Comparison of ENCODE assay signal across 25 cellular contexts in the genomic region with DNA sequence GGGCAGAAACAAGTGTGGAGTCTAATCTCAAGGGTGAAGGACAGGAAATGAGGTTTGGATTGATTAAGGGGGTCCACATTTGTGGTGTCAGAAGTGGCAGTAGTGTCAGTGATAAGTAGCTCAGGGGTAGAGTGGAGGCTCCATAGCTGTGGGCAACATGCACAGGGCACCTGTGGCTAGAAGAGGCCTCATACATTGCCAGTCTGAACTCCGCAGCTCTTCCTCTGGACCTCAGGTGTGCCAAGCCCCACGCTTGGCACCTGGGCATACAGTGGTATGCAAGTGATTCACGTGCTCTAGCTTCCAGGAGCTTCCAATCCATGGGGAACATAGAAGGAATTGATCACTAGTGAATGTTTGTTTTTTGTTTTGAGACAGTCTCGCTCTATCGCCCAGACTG. TPM values are rescaled to one million over a fixed set of nuclear protein-coding genes. Genes with fewer than 3 reads are reported as not detected.
DNase-seq lines count a peak whose midpoint lies in the region; ATAC-seq, FAIRE-seq and TF ChIP-seq lines count a peak whose summit lies in the region.
"Had no signal": no experiment of that assay in that cellular context is flagged by ENCODE, and none has a peak within 500 bp of the region (broad histone marks: within the 10 kb centered on the region; RNA-seq: fewer than 3 reads in every experiment).

No MANE protein-coding gene starts in this region.

- H3K4ac ChIP-seq in H1 (replicated peaks; ENCODE audit: insufficient read length, low read depth, low read length), result no peak overlapping the region

- no peak overlapping the region for H3K9ac ChIP-seq in H1 (replicated peaks in 1 of 4; ENCODE audit: extremely low read depth in 1 of 4, low read depth in 3 of 4, low read length in 3 of 4)

- ATAC-seq in Right ventricle myocardium superior (ENCODE audit: poor library complexity), result no peak
- ATAC-seq: activated CD8-positive, alpha-beta memory T cell treated with anti-CD3 and anti-CD28 coated beads, Interleukin-2, amount 10 ng/mL, durations not matched to agents 7 days and 5 days; body of pancreas; GM12878; naive thymus-derived CD8-positive, alpha-beta T cell; pancreas had no signal

- peaks cover 16% of the 10 kb centered on the region for H3K4me1 Mint-ChIP-seq in mesothelial cell of epicardium

- no peak for TF ChIP-seq POLR2A in H1 (IDR thresholded peaks at IDR 0.05; ENCODE audit: control extremely low read depth in 1 of 2, low read depth in 2 of 2, low read length in 2 of 2)

- H2AK5ac ChIP-seq in H1 (ENCODE audit: low read depth, low read length), result no peak overlapping the region

- no peak overlapping the region for H4K8ac ChIP-seq in H1 (ENCODE audit: extremely low read depth, insufficient read depth, low read length)

- no peak overlapping the region for H2BK5ac ChIP-seq in H1 (ENCODE audit: low read depth, low read length)

- H2BK12ac ChIP-seq in H1 (ENCODE audit: low read depth, low read length), result no peak overlapping the region

- no peaks in the 10 kb centered on the region for H3K9me3 Mint-ChIP-seq in mesothelial cell of epicardium
- H3K9me3 Mint-ChIP-seq: naive thymus-derived CD8-positive, alpha-beta T cell had no signal

- no peak overlapping the region for H3K4me2 ChIP-seq in H1 (ENCODE audit: insufficient read depth in 1 of 2, low read depth in 2 of 2, low read length in 2 of 2)
- H3K4me2 ChIP-seq: smooth muscle cell had no signal

- no peak overlapping the region for H4K5ac ChIP-seq in H1 (ENCODE audit: insufficient read length, low read depth, low read length)

- peaks cover 3 to 11% of the 10 kb centered on the region in 2 experiments for H4K20me1 ChIP-seq in H1 (replicated peaks in 1 of 2; ENCODE audit: control insufficient read depth in 1 of 2, insufficient read depth in 2 of 2, low read length in 2 of 2)

- peaks cover 7% of the 10 kb centered on the region for H3K4me1 ChIP-seq in cardiac muscle cell (ENCODE audit: low read depth)
- peaks cover 0 to 8% (median 6%) of the 10 kb centered on the region in 4 experiments; a peak in 3 of 7 replicates for H3K4me1 ChIP-seq in H1 (replicated peaks in 1 of 4; ENCODE audit: control insufficient read depth in 3 of 4, insufficient read depth in 4 of 4, low read length in 3 of 4)

- no peak overlapping the region for H4K91ac ChIP-seq in H1 (replicated peaks; ENCODE audit: insufficient read length, low read length)

- H3K36me3 ChIP-seq in cardiac muscle cell (peaks cover 19% of the 10 kb centered on the region), H1 (ENCODE audit: control insufficient read depth in 2 of 4, insufficient read depth in 4 of 4, low read length in 3 of 4) (peaks cover 5 to 40% (median 26%) of the 10 kb centered on the region in 4 experiments)

- H3K27me3 ChIP-seq in cardiac muscle cell (no peaks in the 10 kb centered on the region), H1 (replicated peaks in 1 of 4; ENCODE audit: control insufficient read depth in 3 of 4, extremely low read depth in 1 of 4, insufficient read depth in 3 of 4, low read length in 3 of 4) (no peaks in the 10 kb centered on the region)
- H3K27me3 ChIP-seq: body of pancreas, pancreas, tibial artery had no signal

- H3K18ac ChIP-seq in H1 (ENCODE audit: extremely low read depth, low read length), result no peak overlapping the region

- WGBS in H1 (ENCODE audit: extremely low coverage in 1 of 2, insufficient coverage in 1 of 2, insufficient read length in 1 of 2, insufficient replicate concordance in 2 of 2, low coverage in 1 of 2, low lambda C conversion rate in 2 of 2, missing lambda C conversion rate in 1 of 2), 2 experiments, result 93% methylated on average over 5 of the region's 5 CpGs; no CpG with 5 or more reads in 1 of the 2 experiments

- no peak overlapping the region for H2AFZ ChIP-seq in H1 (ENCODE audit: low read length)

- TF ChIP-seq CTCF in cardiac muscle cell (IDR thresholded peaks at IDR 0.05; ENCODE audit: low read depth, low read length), result no peak
- TF ChIP-seq CTCF in RWPE1 (conservative IDR thresholded peaks at IDR 0.05; ENCODE audit: low read depth), result no peak
- no peak for TF ChIP-seq CTCF in H1 (IDR thresholded peaks at IDR 0.05; ENCODE audit: control extremely low read depth in 1 of 3, insufficient read depth in 1 of 3, low read depth in 1 of 3, low read length in 3 of 3)
- TF ChIP-seq CTCF in mesothelial cell of epicardium (IDR thresholded peaks at IDR 0.05; ENCODE audit: unreplicated experiment), result no peak

- H3K27ac Mint-ChIP-seq in mesothelial cell of epicardium, result no peak overlapping the region

- H2BK20ac ChIP-seq in H1 (ENCODE audit: low read length), result no peak overlapping the region

- no peak overlapping the region for H2BK120ac ChIP-seq in H1 (replicated peaks; ENCODE audit: low read depth, low read length)

- H3K23ac ChIP-seq in H1 (ENCODE audit: insufficient read length), result no peak overlapping the region

- intact Hi-C loops in Right ventricle myocardium superior (cut with DNase I), result no loop called here

- no peak for TF ChIP-seq EP300 in H1 (IDR thresholded peaks at IDR 0.05; ENCODE audit: borderline replicate concordance in 1 of 2, low read depth in 2 of 2, low read length in 2 of 2)

- peaks cover 0 to 9% of the 10 kb centered on the region in 2 experiments; a peak in 1 of 4 replicates for H3K79me2 ChIP-seq in H1 (ENCODE audit: control insufficient read depth in 1 of 2, insufficient read depth in 2 of 2, low read length in 2 of 2)

- no peak overlapping the region for H3K14ac ChIP-seq in H1 (ENCODE audit: insufficient read length)

- CTCF ChIA-PET in RWPE1 (lab: Yijun Ruan, JAX) (interaction anchor here (0.7 kb wide), 1 partner anchor 82 kb away, joined by 5 read pairs; no protein-coding TSS in a partner anchor), H1 (lab: Charles Lee; ENCODE audit: partially characterized antibody) (interaction anchor here (0.6 to 19.9 kb wide), 9 partner anchors 9 to 299 kb away, joined by 3 to 467 read pairs (median 3); partner anchors contain the start of genes DALRD3, NDUFAF3 and WDR6)

- H3K23me2 ChIP-seq in H1 (ENCODE audit: low read depth, low read length), result peaks cover 17% of the 10 kb centered on the region

- H3K4me3 ChIP-seq in cardiac muscle cell (no peak overlapping the region), H1 (ENCODE audit: extremely low read depth in 1 of 4, insufficient read depth in 2 of 4, low read depth in 3 of 4, low read length in 4 of 4) (no peak overlapping the region)
- H3K4me3 ChIP-seq: body of pancreas, GM12878, left ventricle myocardium inferior, pancreas, smooth muscle cell, tibial artery had no signal

- no peak overlapping the region for H3K56ac ChIP-seq in H1 (replicated peaks; ENCODE audit: insufficient read length, low read depth, low read length)

- peaks cover 2% of the 10 kb centered on the region; the same call in 1 of the 2 replicates for H3K79me1 ChIP-seq in H1 (ENCODE audit: low read depth, low read length)

- POLR2A ChIA-PET in RWPE1 (lab: Yijun Ruan, JAX; ENCODE audit: low non-redundant PET), result no interaction called here
- POLR2A ChIA-PET in H1 (lab: Charles Lee; ENCODE audit: partially characterized antibody), result interaction anchor here (0.9 to 38.8 kb wide), 6 partner anchors 11 to 108 kb away, joined by 3 to 1518 read pairs (median 7); partner anchors contain the start of genes DALRD3, IMPDH2, NDUFAF3 and QRICH1

- H3K4me3 Mint-ChIP-seq in mesothelial cell of epicardium, result no peak overlapping the region
- H3K4me3 Mint-ChIP-seq: activated CD8-positive, alpha-beta memory T cell treated with anti-CD3 and anti-CD28 coated beads, Interleukin-2, amount 10 ng/mL, durations not matched to agents 7 days and 5 days; naive thymus-derived CD8-positive, alpha-beta T cell had no signal

- H3K36me3 Mint-ChIP-seq in mesothelial cell of epicardium, result peaks cover 10% of the 10 kb centered on the region

- no peak overlapping the region for H2BK15ac ChIP-seq in H1 (ENCODE audit: low read length)

- FAIRE-seq in H1 (lab: Jason Lieb, UNC), result no peak
- FAIRE-seq: GM12878, pancreas had no signal

- DNase-seq in cardiac muscle cell (ENCODE audit: low read depth in 1 of 2, low spot score in 1 of 2) (no peak), Right ventricle myocardium superior (no peak), RWPE1 (ENCODE audit: low spot score) (no peak), H1 (ENCODE audit: low read depth in 1 of 2, low spot score in 2 of 2) (no peak), amniotic stem cell (lab: John Stamatoyannopoulos, UW) (no peak), NOMO-1 (lab: John Stamatoyannopoulos, UW; ENCODE audit: unreplicated experiment in 2 of 2) (no peak), mesothelial cell of epicardium (ENCODE audit: low spot score in 2 of 2, unreplicated experiment in 2 of 2) (no peak)
- DNase-seq: activated CD4-positive, alpha-beta T cell treated with anti-CD3 and anti-CD28 coated beads for 48 hours; activated CD8-positive, alpha-beta memory T cell treated with anti-CD3 and anti-CD28 coated beads, Interleukin-2, amount 10 ng/mL, durations not matched to agents 7 days and 5 days; body of pancreas; islet precursor cell; left ventricle myocardium inferior; midbrain; naive thymus-derived CD8-positive, alpha-beta T cell; NCI-H446 treated with DMSO at 0.1 percent for 48 hours; NCI-H82; RPMI8226; stimulated activated CD4-positive, alpha-beta T cell treated with anti-CD3 and anti-CD28 coated beads, Interleukin-1b, Interleukin-23, amount 100 ng/mL, for 48 hours; stimulated activated CD8-positive, alpha-beta memory T cell treated with anti-CD3 and anti-CD28 coated beads, Interleukin-4, amount 100 ng/mL, for 48 hours; T-helper 2 cell; tibial artery had no signal

- no peak for TF ChIP-seq RAD21 in H1 (IDR thresholded peaks at IDR 0.05 in 1 of 2, conservative IDR thresholded peaks at IDR 0.05 in 1 of 2; ENCODE audit: low read depth in 2 of 2, low read length in 2 of 2)

- H3K27ac ChIP-seq in cardiac muscle cell (peak overlapping the region; percentile 39), RWPE1 (peak overlapping the region; percentile 94), H1 (ENCODE audit: low read depth, low read length) (no peak overlapping the region)
- H3K27ac ChIP-seq: body of pancreas, C4-2B, left ventricle myocardium inferior, pancreas, tibial artery had no signal

- H3K9me3 ChIP-seq in cardiac muscle cell (ENCODE audit: low read depth) (no peaks in the 10 kb centered on the region), H1 (ENCODE audit: insufficient read depth in 2 of 2, low read depth in 1 of 2, low read length in 1 of 2) (no peaks in the 10 kb centered on the region)
- H3K9me3 ChIP-seq: body of pancreas, left ventricle myocardium inferior, pancreas, tibial artery had no signal

- no peaks in the 10 kb centered on the region for H3K27me3 Mint-ChIP-seq in mesothelial cell of epicardium (ENCODE audit: low read depth)
- H3K27me3 Mint-ChIP-seq: activated CD8-positive, alpha-beta memory T cell treated with anti-CD3 and anti-CD28 coated beads, Interleukin-2, amount 10 ng/mL, durations not matched to agents 7 days and 5 days; naive thymus-derived CD8-positive, alpha-beta T cell had no signal

RNA-seq across cellular contexts. Expression of gene P4HTM, which starts 4.1 kb away (rescaled TPM):
- total RNA-seq in cardiac muscle cell (63.3 and 76.5 TPM in 2 replicates), Right ventricle myocardium superior (25.1 TPM), mesothelial cell of epicardium (57.9 to 59.9 TPM (median 58.4 TPM) in 3 replicates)
- polyA plus RNA-seq in cardiac muscle cell (60.4 and 84.7 TPM in 2 replicates), H1 (2011; rRNA removed) (25.4 and 31.1 TPM in 2 replicates)
- total RNA-seq in H1 (2021; fragmentation: NEBNext Ultra II Directional; extraction: Animal tissue kit (Norgen Biotek cat#: 25700)), result 18.6 and 19.1 TPM in 2 replicates
- 29.9 TPM for polyA plus RNA-seq in H1 (2011; cell fraction: cytosol; rRNA removed)
- polyA plus RNA-seq in H1 (2011; cell fraction: nucleus; rRNA removed), result 89.3 TPM
- polyA plus RNA-seq in H1 (2012, experiment 1 of 2), result 12.6 to 22.7 TPM (median 21.6 TPM) in 4 replicates
- 14.0 TPM for polyA plus RNA-seq in H1 (2012, experiment 2 of 2)
- 18.0 TPM for polyA plus RNA-seq in H1 (2013, experiment 1 of 2)
- polyA plus RNA-seq in H1 (2013, experiment 2 of 2), result 14.1 TPM
- 34.6 and 38.0 TPM in 2 replicates for polyA minus RNA-seq in H1 (2011; rRNA and poly(A)+ RNA removed)
- polyA minus RNA-seq in H1 (2011; cell fraction: cytosol; rRNA and poly(A)+ RNA removed), result 24.7 TPM
- 72.0 TPM for polyA minus RNA-seq in H1 (2011; cell fraction: nucleus; rRNA and poly(A)+ RNA removed)

RNA-seq across cellular contexts. Expression of gene WDR6, which starts 21.2 kb away (rescaled TPM):
- total RNA-seq in cardiac muscle cell (176 and 223 TPM in 2 replicates), Right ventricle myocardium superior (71.6 TPM), mesothelial cell of epicardium (384 to 409 TPM (median 396 TPM) in 3 replicates)
- polyA plus RNA-seq in cardiac muscle cell (276 and 277 TPM in 2 replicates), H1 (2011; rRNA removed) (257 and 340 TPM in 2 replicates)
- 180 and 187 TPM in 2 replicates for total RNA-seq in H1 (2021; fragmentation: NEBNext Ultra II Directional; extraction: Animal tissue kit (Norgen Biotek cat#: 25700))
- 262 TPM for polyA plus RNA-seq in H1 (2011; cell fraction: cytosol; rRNA removed)
- 878 TPM for polyA plus RNA-seq in H1 (2011; cell fraction: nucleus; rRNA removed)
- 176 to 244 TPM (median 215 TPM) in 4 replicates for polyA plus RNA-seq in H1 (2012, experiment 1 of 2)
- polyA plus RNA-seq in H1 (2012, experiment 2 of 2), result 172 TPM
- 84.5 TPM for polyA plus RNA-seq in H1 (2013, experiment 1 of 2)
- polyA plus RNA-seq in H1 (2013, experiment 2 of 2), result 77.8 TPM
- 252 and 296 TPM in 2 replicates for polyA minus RNA-seq in H1 (2011; rRNA and poly(A)+ RNA removed)
- polyA minus RNA-seq in H1 (2011; cell fraction: cytosol; rRNA and poly(A)+ RNA removed), result 109 TPM
- polyA minus RNA-seq in H1 (2011; cell fraction: nucleus; rRNA and poly(A)+ RNA removed), result 118 TPM

RNA-seq across cellular contexts. Expression of gene DALRD3, which starts 32.4 kb away (rescaled TPM):
- 78.0 and 81.0 TPM in 2 replicates for total RNA-seq in cardiac muscle cell
- polyA plus RNA-seq in cardiac muscle cell, result 54.6 and 96.2 TPM in 2 replicates
- total RNA-seq in Right ventricle myocardium superior, result 7.9 TPM
- 30.4 and 31.6 TPM in 2 replicates for total RNA-seq in H1 (2021; fragmentation: NEBNext Ultra II Directional; extraction: Animal tissue kit (Norgen Biotek cat#: 25700))
- 86.5 and 95.3 TPM in 2 replicates for polyA plus RNA-seq in H1 (2011; rRNA removed)
- 73.1 TPM for polyA plus RNA-seq in H1 (2011; cell fraction: cytosol; rRNA removed)
- polyA plus RNA-seq in H1 (2011; cell fraction: nucleus; rRNA removed), result 140 TPM
- 34.7 to 40.6 TPM (median 39.8 TPM) in 4 replicates for polyA plus RNA-seq in H1 (2012, experiment 1 of 2)
- 74.3 TPM for polyA plus RNA-seq in H1 (2012, experiment 2 of 2)
- 33.5 TPM for polyA plus RNA-seq in H1 (2013, experiment 1 of 2)
- polyA plus RNA-seq in H1 (2013, experiment 2 of 2), result 33.7 TPM
- 87.2 and 103 TPM in 2 replicates for polyA minus RNA-seq in H1 (2011; rRNA and poly(A)+ RNA removed)
- polyA minus RNA-seq in H1 (2011; cell fraction: cytosol; rRNA and poly(A)+ RNA removed), result 32.7 TPM
- polyA minus RNA-seq in H1 (2011; cell fraction: nucleus; rRNA and poly(A)+ RNA removed), result 48.1 TPM
- total RNA-seq in mesothelial cell of epicardium, result 22.1 to 24.2 TPM (median 23.4 TPM) in 3 replicates

RNA-seq across cellular contexts. Expression of gene NDUFAF3, which starts 35.9 kb away (rescaled TPM):
- total RNA-seq in cardiac muscle cell (217 and 361 TPM in 2 replicates), Right ventricle myocardium superior (165 TPM), mesothelial cell of epicardium (61.4 to 63.4 TPM (median 62.0 TPM) in 3 replicates)
- polyA plus RNA-seq in cardiac muscle cell (280 and 310 TPM in 2 replicates), H1 (2011; rRNA removed) (45.5 and 52.1 TPM in 2 replicates)
- 26.2 and 27.8 TPM in 2 replicates for total RNA-seq in H1 (2021; fragmentation: NEBNext Ultra II Directional; extraction: Animal tissue kit (Norgen Biotek cat#: 25700))
- polyA plus RNA-seq in H1 (2011; cell fraction: cytosol; rRNA removed), result 31.7 TPM
- 38.4 TPM for polyA plus RNA-seq in H1 (2011; cell fraction: nucleus; rRNA removed)
- polyA plus RNA-seq in H1 (2012, experiment 1 of 2), result 10.4 to 48.0 TPM (median 37.5 TPM) in 4 replicates
- polyA plus RNA-seq in H1 (2012, experiment 2 of 2), result 25.5 TPM
- 38.2 TPM for polyA plus RNA-seq in H1 (2013, experiment 1 of 2)
- 40.2 TPM for polyA plus RNA-seq in H1 (2013, experiment 2 of 2)
- polyA minus RNA-seq in H1 (2011; rRNA and poly(A)+ RNA removed), result 15.3 and 24.4 TPM in 2 replicates
- 24.3 TPM for polyA minus RNA-seq in H1 (2011; cell fraction: cytosol; rRNA and poly(A)+ RNA removed)
- polyA minus RNA-seq in H1 (2011; cell fraction: nucleus; rRNA and poly(A)+ RNA removed), result 52.4 TPM

RNA-seq across cellular contexts. Expression of gene IMPDH2, which starts 43.2 kb away (rescaled TPM):
- total RNA-seq in cardiac muscle cell (155 and 186 TPM in 2 replicates), Right ventricle myocardium superior (58.5 TPM), mesothelial cell of epicardium (207 to 217 TPM (median 216 TPM) in 3 replicates)
- polyA plus RNA-seq in cardiac muscle cell (118 and 179 TPM in 2 replicates), H1 (2011; rRNA removed) (363 and 374 TPM in 2 replicates)
- 409 and 419 TPM in 2 replicates for total RNA-seq in H1 (2021; fragmentation: NEBNext Ultra II Directional; extraction: Animal tissue kit (Norgen Biotek cat#: 25700))
- 511 TPM for polyA plus RNA-seq in H1 (2011; cell fraction: cytosol; rRNA removed)
- polyA plus RNA-seq in H1 (2011; cell fraction: nucleus; rRNA removed), result 1,029 TPM
- polyA plus RNA-seq in H1 (2012, experiment 1 of 2), result 385 to 517 TPM (median 516 TPM) in 4 replicates
- polyA plus RNA-seq in H1 (2012, experiment 2 of 2), result 474 TPM
- polyA plus RNA-seq in H1 (2013, experiment 1 of 2), result 339 TPM
- polyA plus RNA-seq in H1 (2013, experiment 2 of 2), result 323 TPM
- polyA minus RNA-seq in H1 (2011; rRNA and poly(A)+ RNA removed), result 836 and 1,078 TPM in 2 replicates
- 367 TPM for polyA minus RNA-seq in H1 (2011; cell fraction: cytosol; rRNA and poly(A)+ RNA removed)
- polyA minus RNA-seq in H1 (2011; cell fraction: nucleus; rRNA and poly(A)+ RNA removed), result 252 TPM
